Comparison of ENCODE assay signal across 2 cellular contexts in genomic region chr9:115126406-115126805, GRCh38.
TF ChIP-seq lines count a peak whose summit lies in the region.

No MANE protein-coding gene starts in this region.

TF ChIP-seq in SK-N-SH treated with all-trans-retinoic acid at 6 μM for 48 hours, 23 proteins besides CTCF, POLR2A, EP300 and RAD21 (continued from another document):
- TF ChIP-seq, protein P1, sequence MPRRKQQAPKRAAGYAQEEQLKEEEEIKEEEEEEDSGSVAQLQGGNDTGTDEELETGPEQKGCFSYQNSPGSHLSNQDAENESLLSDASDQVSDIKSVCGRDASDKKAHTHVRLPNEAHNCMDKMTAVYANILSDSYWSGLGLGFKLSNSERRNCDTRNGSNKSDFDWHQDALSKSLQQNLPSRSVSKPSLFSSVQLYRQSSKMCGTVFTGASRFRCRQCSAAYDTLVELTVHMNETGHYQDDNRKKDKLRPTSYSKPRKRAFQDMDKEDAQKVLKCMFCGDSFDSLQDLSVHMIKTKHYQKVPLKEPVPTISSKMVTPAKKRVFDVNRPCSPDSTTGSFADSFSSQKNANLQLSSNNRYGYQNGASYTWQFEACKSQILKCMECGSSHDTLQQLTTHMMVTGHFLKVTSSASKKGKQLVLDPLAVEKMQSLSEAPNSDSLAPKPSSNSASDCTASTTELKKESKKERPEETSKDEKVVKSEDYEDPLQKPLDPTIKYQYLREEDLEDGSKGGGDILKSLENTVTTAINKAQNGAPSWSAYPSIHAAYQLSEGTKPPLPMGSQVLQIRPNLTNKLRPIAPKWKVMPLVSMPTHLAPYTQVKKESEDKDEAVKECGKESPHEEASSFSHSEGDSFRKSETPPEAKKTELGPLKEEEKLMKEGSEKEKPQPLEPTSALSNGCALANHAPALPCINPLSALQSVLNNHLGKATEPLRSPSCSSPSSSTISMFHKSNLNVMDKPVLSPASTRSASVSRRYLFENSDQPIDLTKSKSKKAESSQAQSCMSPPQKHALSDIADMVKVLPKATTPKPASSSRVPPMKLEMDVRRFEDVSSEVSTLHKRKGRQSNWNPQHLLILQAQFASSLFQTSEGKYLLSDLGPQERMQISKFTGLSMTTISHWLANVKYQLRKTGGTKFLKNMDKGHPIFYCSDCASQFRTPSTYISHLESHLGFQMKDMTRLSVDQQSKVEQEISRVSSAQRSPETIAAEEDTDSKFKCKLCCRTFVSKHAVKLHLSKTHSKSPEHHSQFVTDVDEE (CRISPR knock-in tag; IDR thresholded peaks at IDR 0.05): no peak
- no peak for TF ChIP-seq GLIS3 (CRISPR knock-in tag; IDR thresholded peaks at IDR 0.05)
- TF ChIP-seq CSDC2 (CRISPR knock-in tag; IDR thresholded peaks at IDR 0.05): no peak
- TF ChIP-seq ISL1 (CRISPR knock-in tag; IDR thresholded peaks at IDR 0.05): no peak
- TF ChIP-seq, protein P2, sequence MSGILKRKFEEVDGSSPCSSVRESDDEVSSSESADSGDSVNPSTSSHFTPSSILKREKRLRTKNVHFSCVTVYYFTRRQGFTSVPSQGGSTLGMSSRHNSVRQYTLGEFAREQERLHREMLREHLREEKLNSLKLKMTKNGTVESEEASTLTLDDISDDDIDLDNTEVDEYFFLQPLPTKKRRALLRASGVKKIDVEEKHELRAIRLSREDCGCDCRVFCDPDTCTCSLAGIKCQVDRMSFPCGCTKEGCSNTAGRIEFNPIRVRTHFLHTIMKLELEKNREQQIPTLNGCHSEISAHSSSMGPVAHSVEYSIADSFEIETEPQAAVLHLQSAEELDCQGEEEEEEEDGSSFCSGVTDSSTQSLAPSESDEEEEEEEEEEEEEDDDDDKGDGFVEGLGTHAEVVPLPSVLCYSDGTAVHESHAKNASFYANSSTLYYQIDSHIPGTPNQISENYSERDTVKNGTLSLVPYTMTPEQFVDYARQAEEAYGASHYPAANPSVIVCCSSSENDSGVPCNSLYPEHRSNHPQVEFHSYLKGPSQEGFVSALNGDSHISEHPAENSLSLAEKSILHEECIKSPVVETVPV (CRISPR knock-in tag; IDR thresholded peaks at IDR 0.05): no peak

TF ChIP-seq in SK-N-SH, 30 proteins besides CTCF, POLR2A, EP300 and RAD21 (continued from another document):
- TF ChIP-seq REST (IDR thresholded peaks at IDR 0.05; ENCODE audit: low read depth, low read length): no peak
- no peak for TF ChIP-seq FOXM1 (IDR thresholded peaks at IDR 0.05; ENCODE audit: low read depth)
- no peak for TF ChIP-seq FOSL2 (IDR thresholded peaks at IDR 0.05; ENCODE audit: borderline replicate concordance, low read depth)
- TF ChIP-seq NRF1 (IDR thresholded peaks at IDR 0.05; ENCODE audit: low read depth, low read length): no peak
- no peak for TF ChIP-seq RXRA (IDR thresholded peaks at IDR 0.05; ENCODE audit: borderline replicate concordance, low read depth)
- TF ChIP-seq ELF1 (IDR thresholded peaks at IDR 0.05): no peak
- TF ChIP-seq GATA2 (CRISPR knock-in tag; IDR thresholded peaks at IDR 0.05): no peak
- TF ChIP-seq SMC3 (IDR thresholded peaks at IDR 0.05; ENCODE audit: low read depth, low read length): no peak
- TF ChIP-seq GABPA (IDR thresholded peaks at IDR 0.05; ENCODE audit: low read depth): no peak
- TF ChIP-seq TCF12 (IDR thresholded peaks at IDR 0.05): no peak
- no peak for TF ChIP-seq YY1 (IDR thresholded peaks at IDR 0.05; ENCODE audit: low read depth)
- no peak for TF ChIP-seq SIN3A (IDR thresholded peaks at IDR 0.05; ENCODE audit: borderline replicate concordance, low read depth, low read length)
